Comparison of ENCODE assay signal across 8 cellular contexts in genomic region chr14:94355191-94355794, GRCh38. TPM values are rescaled to one million over a fixed set of nuclear protein-coding genes. Genes with fewer than 3 reads are reported as not detected.
DNase-seq lines count a peak whose midpoint lies in the region; ATAC-seq and TF ChIP-seq lines count a peak whose summit lies in the region.

No MANE protein-coding gene starts in this region.

- peaks cover 27% of the 10 kb centered on the region for H3K4me1 Mint-ChIP-seq in activated T-helper 17 cell treated with anti-CD3 and anti-CD28 coated beads, Interleukin-2, amount 50 U/mL, for 72 hours
- H3K4me1 Mint-ChIP-seq in stimulated activated naive B cell treated with anti-CD40 and anti-IgM and Interleukin-4, amounts not matched to agents 10 μg/mL and 1 μg/mL and 100 μg/mL, for 72 hours, result no peaks in the 10 kb centered on the region

- H3K27ac ChIP-seq in testis, result no peak overlapping the region

- no peaks in the 10 kb centered on the region for H3K27me3 ChIP-seq in testis

- TF ChIP-seq POLR2A in testis (IDR thresholded peaks at IDR 0.05), result no peak

- 25 to 44% methylated on average over 4 to 15 of the region's 15 CpGs for WGBS in testis, 2 donors

- peak overlapping the region; percentile 28 for H3K4me3 Mint-ChIP-seq in activated T-helper 17 cell treated with anti-CD3 and anti-CD28 coated beads, Interleukin-2, amount 50 U/mL, for 72 hours
- H3K4me3 Mint-ChIP-seq in stimulated activated naive B cell treated with anti-CD40 and anti-IgM and Interleukin-4, amounts not matched to agents 10 μg/mL and 1 μg/mL and 100 μg/mL, for 72 hours, result no peak overlapping the region

- peak in 2 of 3 experiments; percentile 40 to 47 for TF ChIP-seq CTCF in testis (IDR thresholded peaks at IDR 0.05)

- no peaks in the 10 kb centered on the region for H3K36me3 Mint-ChIP-seq in activated T-helper 17 cell treated with anti-CD3 and anti-CD28 coated beads, Interleukin-2, amount 50 U/mL, for 72 hours (ENCODE audit: low read depth)
- no peaks in the 10 kb centered on the region for H3K36me3 Mint-ChIP-seq in stimulated activated naive B cell treated with anti-CD40 and anti-IgM and Interleukin-4, amounts not matched to agents 10 μg/mL and 1 μg/mL and 100 μg/mL, for 72 hours

- no peak for ATAC-seq in activated T-helper 17 cell treated with anti-CD3 and anti-CD28 coated beads, Interleukin-2, amount 50 U/mL, for 72 hours (replicated peaks)
- ATAC-seq in HG02798 (IDR thresholded peaks at IDR 0.05; ENCODE audit: poor library complexity, unreplicated experiment), result no peak
- ATAC-seq in stimulated activated naive B cell treated with anti-CD40 and anti-IgM and Interleukin-4, amounts not matched to agents 10 μg/mL and 1 μg/mL and 100 μg/mL, for 72 hours (replicated peaks), result no peak

- peaks cover 9% of the 10 kb centered on the region for H3K9me3 Mint-ChIP-seq in activated T-helper 17 cell treated with anti-CD3 and anti-CD28 coated beads, Interleukin-2, amount 50 U/mL, for 72 hours
- H3K9me3 Mint-ChIP-seq in stimulated activated naive B cell treated with anti-CD40 and anti-IgM and Interleukin-4, amounts not matched to agents 10 μg/mL and 1 μg/mL and 100 μg/mL, for 72 hours, result peaks cover 7 to 10% of the 10 kb centered on the region in 2 donors

- DNase-seq in stimulated activated CD4-positive, alpha-beta T cell treated with anti-CD3 and anti-CD28 coated beads, Interleukin-15, amount 100 ng/mL, for 24 hours, result peak; percentile 14
- no peak for DNase-seq in stimulated activated CD4-positive, alpha-beta T cell treated with anti-CD3 and anti-CD28 coated beads, Interleukin-4, amount 100 ng/mL, for 4 hours
- DNase-seq in iPS-NIHi11 (ENCODE audit: low spot score), result peak; percentile 49
- DNase-seq in testis, result peak; percentile 53
- DNase-seq in T-helper 2 cell, result no peak
- DNase-seq in stimulated activated naive B cell treated with anti-CD40 and anti-IgM and Interleukin-4, amounts not matched to agents 10 μg/mL and 1 μg/mL and 100 μg/mL, for 72 hours, result no peak

- H3K27ac Mint-ChIP-seq in activated T-helper 17 cell treated with anti-CD3 and anti-CD28 coated beads, Interleukin-2, amount 50 U/mL, for 72 hours, result peak overlapping the region; percentile 58
- H3K27ac Mint-ChIP-seq in stimulated activated naive B cell treated with anti-CD40 and anti-IgM and Interleukin-4, amounts not matched to agents 10 μg/mL and 1 μg/mL and 100 μg/mL, for 72 hours, result no peak overlapping the region

- no peaks in the 10 kb centered on the region for H3K36me3 ChIP-seq in testis (ENCODE audit: low read depth, missing control alignments)

- no peaks in the 10 kb centered on the region for H3K9me3 ChIP-seq in testis

- no peaks in the 10 kb centered on the region for H3K4me1 ChIP-seq in testis

- no peak overlapping the region for H3K4me3 ChIP-seq in testis

- intact Hi-C loops in testis (cut with DNase I; ENCODE audit: low total_unique reads), result no loop called here

- H3K27me3 Mint-ChIP-seq in activated T-helper 17 cell treated with anti-CD3 and anti-CD28 coated beads, Interleukin-2, amount 50 U/mL, for 72 hours, result no peaks in the 10 kb centered on the region
- peaks cover 10 to 23% of the 10 kb centered on the region in 2 donors for H3K27me3 Mint-ChIP-seq in stimulated activated naive B cell treated with anti-CD40 and anti-IgM and Interleukin-4, amounts not matched to agents 10 μg/mL and 1 μg/mL and 100 μg/mL, for 72 hours

RNA-seq across cellular contexts. Expression of gene SERPINA2, which starts 11.2 kb away (rescaled TPM):
- total RNA-seq in activated T-helper 17 cell treated with anti-CD3 and anti-CD28 coated beads, Interleukin-2, amount 50 U/mL, for 72 hours, result under 1 TPM in 1 of 2 donors, not detected in 1; 0.29 TPM
- total RNA-seq in testis, result not detected
- not detected for polyA plus RNA-seq in testis (ENCODE audit: insufficient read depth, low read depth, low replicate concordance)

RNA-seq across cellular contexts. Expression of gene SERPINA6, which starts 32.2 kb away (rescaled TPM):
- under 1 TPM in 1 of 2 donors, not detected in 1; 0.61 TPM for total RNA-seq in activated T-helper 17 cell treated with anti-CD3 and anti-CD28 coated beads, Interleukin-2, amount 50 U/mL, for 72 hours
- not detected for total RNA-seq in testis
- polyA plus RNA-seq in testis (ENCODE audit: insufficient read depth, low read depth, low replicate concordance), result 1.8 TPM

RNA-seq across cellular contexts. Expression of gene SERPINA1, which starts 33.1 kb away (rescaled TPM):
- 100 to 1,000 TPM in 1 of 2 donors, 1 to 10 TPM in 1; 1.3 to 160 TPM for total RNA-seq in activated T-helper 17 cell treated with anti-CD3 and anti-CD28 coated beads, Interleukin-2, amount 50 U/mL, for 72 hours
- 1 to 10 TPM; 1.0 to 2.2 TPM for total RNA-seq in testis
- polyA plus RNA-seq in testis (ENCODE audit: insufficient read depth, low read depth, low replicate concordance), result 123 TPM

Comparison
In these comparisons a context has a peak if more than half of its experiments do, and no peak if none do; other contexts are left out.
1. DNase-seq: peak in stimulated activated CD4-positive, alpha-beta T cell treated with anti-CD3 and anti-CD28 coated beads, Interleukin-15, amount 100 ng/mL, for 24 hours (single experiment), iPS-NIHi11 (single experiment) and testis (single experiment); none in stimulated activated CD4-positive, alpha-beta T cell treated with anti-CD3 and anti-CD28 coated beads, Interleukin-4, amount 100 ng/mL, for 4 hours (0 of 2), T-helper 2 cell (0 of 5) and stimulated activated naive B cell treated with anti-CD40 and anti-IgM and Interleukin-4, amounts not matched to agents 10 μg/mL and 1 μg/mL and 100 μg/mL, for 72 hours (single experiment).